In the genomic region with DNA sequence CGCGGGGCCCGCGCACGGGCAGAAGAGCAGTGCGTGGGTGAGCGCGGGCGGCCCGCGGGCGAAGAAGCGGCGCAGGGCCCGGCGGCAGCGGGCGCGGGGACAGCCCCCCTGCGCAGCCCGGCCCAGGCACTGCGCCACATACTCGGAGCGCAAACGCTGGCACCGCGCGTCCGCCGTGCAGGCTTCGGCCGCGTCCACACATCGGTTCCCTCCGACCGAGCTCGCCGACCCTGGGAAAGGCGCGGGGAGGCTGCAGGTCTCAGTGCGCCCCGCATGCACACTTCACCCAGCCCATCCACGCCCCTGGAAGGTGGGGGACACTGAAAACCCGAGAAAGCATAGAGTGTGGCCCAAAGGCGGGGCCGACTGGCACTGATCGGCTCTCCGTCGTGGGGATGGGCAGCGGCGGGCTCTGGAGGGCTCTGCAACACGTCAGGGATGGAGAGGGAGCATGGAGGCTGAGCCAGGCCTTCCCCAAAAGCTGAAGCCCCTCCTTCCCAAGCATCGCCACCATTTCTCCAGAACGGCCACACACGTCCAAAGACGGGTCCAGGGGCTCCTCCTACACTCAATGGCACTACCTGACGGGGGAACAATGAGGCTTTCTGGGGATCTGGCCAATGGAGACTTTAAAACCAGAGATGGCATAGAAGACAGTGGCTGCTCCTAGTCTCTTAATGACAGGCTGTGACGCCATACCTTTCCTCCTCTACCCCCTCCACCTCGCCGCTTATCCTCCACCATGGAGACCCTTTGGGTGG, we compare ENCODE assay signal across 1 cellular context.
TF ChIP-seq lines count a peak whose summit lies in the region.

No MANE protein-coding gene starts in this region.

TF ChIP-seq in GM12878, 131 proteins besides CTCF, POLR2A, EP300 and RAD21:
- TF ChIP-seq, protein P1, sequence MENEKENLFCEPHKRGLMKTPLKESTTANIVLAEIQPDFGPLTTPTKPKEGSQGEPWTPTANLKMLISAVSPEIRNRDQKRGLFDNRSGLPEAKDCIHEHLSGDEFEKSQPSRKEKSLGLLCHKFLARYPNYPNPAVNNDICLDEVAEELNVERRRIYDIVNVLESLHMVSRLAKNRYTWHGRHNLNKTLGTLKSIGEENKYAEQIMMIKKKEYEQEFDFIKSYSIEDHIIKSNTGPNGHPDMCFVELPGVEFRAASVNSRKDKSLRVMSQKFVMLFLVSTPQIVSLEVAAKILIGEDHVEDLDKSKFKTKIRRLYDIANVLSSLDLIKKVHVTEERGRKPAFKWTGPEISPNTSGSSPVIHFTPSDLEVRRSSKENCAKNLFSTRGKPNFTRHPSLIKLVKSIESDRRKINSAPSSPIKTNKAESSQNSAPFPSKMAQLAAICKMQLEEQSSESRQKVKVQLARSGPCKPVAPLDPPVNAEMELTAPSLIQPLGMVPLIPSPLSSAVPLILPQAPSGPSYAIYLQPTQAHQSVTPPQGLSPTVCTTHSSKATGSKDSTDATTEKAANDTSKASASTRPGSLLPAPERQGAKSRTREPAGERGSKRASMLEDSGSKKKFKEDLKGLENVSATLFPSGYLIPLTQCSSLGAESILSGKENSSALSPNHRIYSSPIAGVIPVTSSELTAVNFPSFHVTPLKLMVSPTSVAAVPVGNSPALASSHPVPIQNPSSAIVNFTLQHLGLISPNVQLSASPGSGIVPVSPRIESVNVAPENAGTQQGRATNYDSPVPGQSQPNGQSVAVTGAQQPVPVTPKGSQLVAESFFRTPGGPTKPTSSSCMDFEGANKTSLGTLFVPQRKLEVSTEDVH (IDR thresholded peaks at IDR 0.05; ENCODE audit: low read depth, partially characterized antibody) = no peak
- peak; percentile 15 for TF ChIP-seq HDAC6 (IDR thresholded peaks at IDR 0.05; ENCODE audit: unreplicated experiment)
- TF ChIP-seq, protein P2, sequence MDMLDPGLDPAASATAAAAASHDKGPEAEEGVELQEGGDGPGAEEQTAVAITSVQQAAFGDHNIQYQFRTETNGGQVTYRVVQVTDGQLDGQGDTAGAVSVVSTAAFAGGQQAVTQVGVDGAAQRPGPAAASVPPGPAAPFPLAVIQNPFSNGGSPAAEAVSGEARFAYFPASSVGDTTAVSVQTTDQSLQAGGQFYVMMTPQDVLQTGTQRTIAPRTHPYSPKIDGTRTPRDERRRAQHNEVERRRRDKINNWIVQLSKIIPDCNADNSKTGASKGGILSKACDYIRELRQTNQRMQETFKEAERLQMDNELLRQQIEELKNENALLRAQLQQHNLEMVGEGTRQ (IDR thresholded peaks at IDR 0.05; ENCODE audit: borderline replicate concordance, low read depth, low read length) = no peak
- no peak for TF ChIP-seq SREBF2 (IDR thresholded peaks at IDR 0.05; ENCODE audit: low read length)
- TF ChIP-seq CBX5 (IDR thresholded peaks at IDR 0.05; ENCODE audit: low read depth) = no peak
- no peak for TF ChIP-seq NBN (IDR thresholded peaks at IDR 0.05)
- no peak for TF ChIP-seq BRCA1 (IDR thresholded peaks at IDR 0.05; ENCODE audit: low read depth, low read length)
